Comparison of ENCODE assay signal across 16 cellular contexts in genomic region chr5:17061973-17062470, GRCh38.
A peak's percentile ranks its signal among the peaks of the same experiment; 100 is the strongest.
DNase-seq lines count a peak whose midpoint lies in the region; ATAC-seq, FAIRE-seq and TF ChIP-seq lines count a peak whose summit lies in the region.
"Had no signal": no experiment of that assay in that cellular context is flagged by ENCODE, and none has a peak within 500 bp of the region (broad histone marks: within the 10 kb centered on the region; RNA-seq: fewer than 3 reads in every experiment).

No MANE protein-coding gene starts in this region.

- H3K4me1 ChIP-seq in A549, result peaks cover 32% of the 10 kb centered on the region
- no peaks in the 10 kb centered on the region for H3K4me1 ChIP-seq in neuronal stem cell (ENCODE audit: control insufficient read depth in 2 of 2, insufficient read depth in 1 of 2, low read depth in 1 of 2, low read length in 2 of 2)
- H3K4me1 ChIP-seq in Karpas-422 (ENCODE audit: low read length), result no peaks in the 10 kb centered on the region

- peak overlapping the region; percentile 80 to 89 for H3K27ac ChIP-seq in A549
- no peak overlapping the region for H3K27ac ChIP-seq in neuronal stem cell (replicated peaks; ENCODE audit: low read length)
- no peak overlapping the region for H3K27ac ChIP-seq in Karpas-422 (ENCODE audit: low read length)

- H3K36me3 ChIP-seq in neuronal stem cell (replicated peaks in 1 of 2; ENCODE audit: control insufficient read depth in 2 of 2, insufficient read depth in 2 of 2, low read length in 2 of 2) (no peaks in the 10 kb centered on the region), Karpas-422 (ENCODE audit: insufficient read depth, low read length) (no peaks in the 10 kb centered on the region)

- H2BK120ac ChIP-seq in neuronal stem cell (ENCODE audit: low read depth, low read length), result no peak overlapping the region

- no peak overlapping the region for H4K91ac ChIP-seq in neuronal stem cell (ENCODE audit: low read depth, low read length, poor library complexity)

- WGBS in A549 (ENCODE audit: missing lambda C conversion rate), result 11% methylated on average over 7 of the region's 33 CpGs
- no CpG with 5 or more reads among the region's 33 CpGs for WGBS in neuronal stem cell (ENCODE audit: extremely low coverage in 2 of 2, insufficient read length in 2 of 2, insufficient replicate concordance in 1 of 2), 2 donors

- H2BK5ac ChIP-seq in neuronal stem cell (ENCODE audit: low read length), result peak overlapping the region; percentile 39

- CTCF ChIA-PET in A549 (lab: Yijun Ruan, JAX), result interaction anchor here (0.6 to 4.4 kb wide), 42 partner anchors 8 to 348 kb away, joined by 3 to 26 read pairs (median 4); partner anchors contain the start of gene MYO10

- no peaks in the 10 kb centered on the region for H3K9me3 ChIP-seq in A549
- H3K9me3 ChIP-seq in neuronal stem cell (replicated peaks in 1 of 2; ENCODE audit: control insufficient read depth in 2 of 2, insufficient read depth in 1 of 2, low read depth in 1 of 2, low read length in 2 of 2), result no peaks in the 10 kb centered on the region
- no peaks in the 10 kb centered on the region for H3K9me3 ChIP-seq in Karpas-422 (ENCODE audit: low read length)

- no peak for FAIRE-seq in A549 (lab: Jason Lieb, UNC)
- FAIRE-seq: GM12878, GM18507, RCC 7860 had no signal

- H2BK12ac ChIP-seq in neuronal stem cell (ENCODE audit: low read length), result peak overlapping the region; percentile 58

- peak overlapping the region; percentile 80 for H3K23ac ChIP-seq in neuronal stem cell (ENCODE audit: low read depth, low read length, poor library complexity)

- DNase-seq in A549 (ENCODE audit: low read depth in 1 of 2, low spot score in 1 of 2) (peak; percentile 52 to 82), NCI-H524 (lab: John Stamatoyannopoulos, UW) (peak; percentile 40 to 62), dermis blood vessel endothelial cell (peak; percentile 22), neuronal stem cell (ENCODE audit: low spot score) (no peak), Karpas-422 (no peak), NCI-H748 treated with DMSO at 0.1 percent for 48 hours (lab: John Stamatoyannopoulos, UW) (no peak)
- DNase-seq: COR-L47, DMS153, EL, NCI-H146, NCI-H2107, SHP77 treated with DMSO at 0.1 percent for 48 hours had no signal

- H3K4me3 ChIP-seq in A549 (peak overlapping the region; percentile 42), neuronal stem cell (ENCODE audit: low read length in 2 of 2) (no peak overlapping the region), Karpas-422 (ENCODE audit: low read length) (no peak overlapping the region)
- H3K4me3 ChIP-seq: GM12878 had no signal

- peak overlapping the region; percentile 57 for H3K18ac ChIP-seq in neuronal stem cell (ENCODE audit: low read length)

- H4K8ac ChIP-seq in neuronal stem cell (ENCODE audit: low read depth, low read length), result no peak overlapping the region

- H3K79me1 ChIP-seq in neuronal stem cell (ENCODE audit: low read depth, low read length), result no peaks in the 10 kb centered on the region

- POLR2A ChIA-PET in A549 (lab: Yijun Ruan, JAX), result interaction anchor here (2.7 kb wide), 1 partner anchor 126 kb away, joined by 15 read pairs; the partner anchor contains the start of gene MYO10

- no peaks in the 10 kb centered on the region for H3K79me2 ChIP-seq in Karpas-422 (ENCODE audit: low read length)

- peak; percentile 60 for TF ChIP-seq CTCF in A549 (IDR thresholded peaks at IDR 0.05)

- H3K27me3 ChIP-seq in neuronal stem cell (ENCODE audit: control insufficient read depth in 3 of 3, insufficient read depth in 3 of 3, low read depth in 1 of 3, low read length in 3 of 3), result peaks cover 0 to 3% (median 0%) of the 10 kb centered on the region in 3 experiments
- H3K27me3 ChIP-seq in Karpas-422 (ENCODE audit: low read length), result no peaks in the 10 kb centered on the region

- H3K4me2 ChIP-seq in A549 (peak overlapping the region; percentile 81), neuronal stem cell (ENCODE audit: insufficient read depth, low read length, poor library complexity, severe bottlenecking) (no peak overlapping the region), Karpas-422 (ENCODE audit: low read depth, low read length, poor library complexity, severe bottlenecking) (no peak overlapping the region)

- peak; percentile 63 to 75 for TF ChIP-seq RAD21 in A549 (conservative IDR thresholded peaks at IDR 0.05 in 1 of 2, IDR thresholded peaks at IDR 0.05 in 1 of 2)

- H3K14ac ChIP-seq in neuronal stem cell (ENCODE audit: low read length), result no peak overlapping the region

- H4K20me1 ChIP-seq in Karpas-422 (ENCODE audit: insufficient read depth, low read depth, low read length), result no peaks in the 10 kb centered on the region

- TF ChIP-seq EP300 in A549 (IDR thresholded peaks at IDR 0.05), result no peak

- H2BK15ac ChIP-seq in neuronal stem cell (ENCODE audit: low read length), result no peak overlapping the region

- H3K9ac ChIP-seq in neuronal stem cell (ENCODE audit: low read depth, low read length, poor library complexity), result no peak overlapping the region
- H3K9ac ChIP-seq in Karpas-422 (ENCODE audit: low read length), result no peak overlapping the region

- peak overlapping the region; percentile 56 for H2AK5ac ChIP-seq in neuronal stem cell (ENCODE audit: low read depth, low read length)

- no peak for TF ChIP-seq POLR2A in A549 (IDR thresholded peaks at IDR 0.05; ENCODE audit: low read length)

- no peaks in the 10 kb centered on the region for H3K9me2 ChIP-seq in Karpas-422 (replicated peaks; ENCODE audit: insufficient read depth, low read length)

- H3K4ac ChIP-seq in neuronal stem cell (ENCODE audit: low read length), result no peak overlapping the region

- no peak overlapping the region for H2AFZ ChIP-seq in neuronal stem cell (ENCODE audit: low read length)
- H2AFZ ChIP-seq in Karpas-422 (ENCODE audit: low read length), result no peak overlapping the region

- ATAC-seq in A549, result peak; percentile 98 to 100
- no peak for ATAC-seq in SK-N-SH treated with all-trans-retinoic acid at 6 μM for 48 hours
- ATAC-seq: GM12878 had no signal

TF ChIP-seq in A549, 52 proteins besides CTCF, POLR2A, EP300 and RAD21 (continues in another document):
- TF ChIP-seq CBX8 (IDR thresholded peaks at IDR 0.05), result no peak
- no peak for TF ChIP-seq KDM1A (IDR thresholded peaks at IDR 0.05; ENCODE audit: low read depth)
- no peak for TF ChIP-seq CEBPB (IDR thresholded peaks at IDR 0.05)
- TF ChIP-seq POLR2AphosphoS2 (conservative IDR thresholded peaks at IDR 0.05; ENCODE audit: low read length), result no peak
- TF ChIP-seq NFE2L2 (conservative IDR thresholded peaks at IDR 0.05; ENCODE audit: low read length), result no peak
- TF ChIP-seq CHD2 (IDR thresholded peaks at IDR 0.05; ENCODE audit: low read length, partially characterized antibody), result no peak
- TF ChIP-seq SREBF2 (IDR thresholded peaks at IDR 0.05), result no peak
- no peak for TF ChIP-seq USF2 (IDR thresholded peaks at IDR 0.05)
- no peak for TF ChIP-seq RCOR1 (IDR thresholded peaks at IDR 0.05; ENCODE audit: low read depth, low read length)
- TF ChIP-seq ZC3H11A (IDR thresholded peaks at IDR 0.05), result no peak
- no peak for TF ChIP-seq KDM5A (IDR thresholded peaks at IDR 0.05)
- TF ChIP-seq, protein P1, sequence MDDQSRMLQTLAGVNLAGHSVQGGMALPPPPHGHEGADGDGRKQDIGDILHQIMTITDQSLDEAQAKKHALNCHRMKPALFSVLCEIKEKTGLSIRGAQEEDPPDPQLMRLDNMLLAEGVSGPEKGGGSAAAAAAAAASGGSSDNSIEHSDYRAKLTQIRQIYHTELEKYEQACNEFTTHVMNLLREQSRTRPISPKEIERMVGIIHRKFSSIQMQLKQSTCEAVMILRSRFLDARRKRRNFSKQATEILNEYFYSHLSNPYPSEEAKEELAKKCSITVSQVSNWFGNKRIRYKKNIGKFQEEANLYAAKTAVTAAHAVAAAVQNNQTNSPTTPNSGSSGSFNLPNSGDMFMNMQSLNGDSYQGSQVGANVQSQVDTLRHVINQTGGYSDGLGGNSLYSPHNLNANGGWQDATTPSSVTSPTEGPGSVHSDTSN (IDR thresholded peaks at IDR 0.05), result no peak

TF ChIP-seq in SK-N-SH treated with all-trans-retinoic acid at 6 μM for 48 hours, 23 proteins besides CTCF, POLR2A, EP300 and RAD21:
- no peak for TF ChIP-seq TOX (CRISPR knock-in tag; IDR thresholded peaks at IDR 0.05; ENCODE audit: borderline replicate concordance)
- no peak for TF ChIP-seq ZNF8 (CRISPR knock-in tag; IDR thresholded peaks at IDR 0.05)
- no peak for TF ChIP-seq OSR1 (CRISPR knock-in tag; IDR thresholded peaks at IDR 0.05)
- no peak for TF ChIP-seq PPARA (CRISPR knock-in tag; IDR thresholded peaks at IDR 0.05; ENCODE audit: borderline replicate concordance)
- no peak for TF ChIP-seq TCF4 (CRISPR knock-in tag; IDR thresholded peaks at IDR 0.05; ENCODE audit: borderline replicate concordance)

Comparison
In these comparisons a context has a peak if more than half of its experiments do, and no peak if none do; other contexts are left out.
1. DNase-seq: peak in A549 (2 of 2), NCI-H524 (2 of 2) and dermis blood vessel endothelial cell (single experiment); none in neuronal stem cell (single experiment), Karpas-422 (single experiment) and NCI-H748 treated with DMSO at 0.1 percent for 48 hours (single experiment).
2. H3K27ac ChIP-seq: peak in A549 (2 of 2); none in neuronal stem cell (single experiment) and Karpas-422 (single experiment).